In genomic region chr3:125462722-125463299, GRCh38 we compare ENCODE assay signal across 28 cellular contexts.
"Had no signal": no experiment of that assay in that cellular context is flagged by ENCODE, and none has a peak within 500 bp of the region (broad histone marks: within the 10 kb centered on the region; RNA-seq: fewer than 3 reads in every experiment).

No MANE protein-coding gene starts in this region.

- H3K27ac Mint-ChIP-seq: activated CD8-positive, alpha-beta T cell treated with anti-CD3 and anti-CD28 coated beads for 36 hours; activated naive CD8-positive, alpha-beta T cell; immature natural killer cell; nephron; progenitor cell of endocrine pancreas; stimulated activated naive CD8-positive, alpha-beta T cell treated with anti-CD3 and anti-CD28 coated beads, Interleukin-15, amount 100 ng/mL, for 72 hours had no signal

- FAIRE-seq: kidney had no signal

- H3K4me3 Mint-ChIP-seq: activated CD8-positive, alpha-beta T cell treated with anti-CD3 and anti-CD28 coated beads for 36 hours; activated naive CD8-positive, alpha-beta T cell; effector memory CD8-positive, alpha-beta T cell; immature natural killer cell; nephron; stimulated activated naive CD8-positive, alpha-beta T cell treated with anti-CD3 and anti-CD28 coated beads, Interleukin-15, amount 100 ng/mL, for 72 hours had no signal

- H3K9me3 ChIP-seq: left lung, lower lobe of right lung, neutrophil, right lobe of liver, upper lobe of left lung, vagina had no signal

- H3K9me3 Mint-ChIP-seq: activated CD8-positive, alpha-beta T cell treated with anti-CD3 and anti-CD28 coated beads for 36 hours; effector memory CD8-positive, alpha-beta T cell; immature natural killer cell; stimulated activated naive CD8-positive, alpha-beta T cell treated with anti-CD3 and anti-CD28 coated beads, Interleukin-15, amount 100 ng/mL, for 72 hours had no signal

- H3K27ac ChIP-seq: left lung, lower lobe of right lung, neutrophil, right lobe of liver, upper lobe of left lung, vagina had no signal

- H3K27me3 ChIP-seq: left lung, neutrophil, right lobe of liver, upper lobe of left lung, vagina had no signal

- H3K4me1 ChIP-seq: lower lobe of right lung, right lobe of liver, upper lobe of left lung, vagina had no signal

- DNase-seq: activated CD4-positive, alpha-beta T cell treated with anti-CD3 and anti-CD28 coated beads, Interleukin-2, amount 50 U/mL, for 1 hour; activated CD4-positive, CD25-positive, alpha-beta regulatory T cell treated with anti-CD3 and anti-CD28 coated beads, Interleukin-2, amount 50 U/mL, for 72 hours; activated CD8-positive, alpha-beta T cell treated with anti-CD3 and anti-CD28 coated beads for 36 hours; activated naive CD4-positive, alpha-beta T cell treated with Interleukin-2 at 50 U/mL for 16 hours; activated T-cell treated with anti-CD3 and anti-CD28 coated beads, Interleukin-2, amount 50 U/mL, for 48 hours; anterior cingulate cortex; cerebellar nuclear complex; cortex of kidney; effector memory CD8-positive, alpha-beta T cell; head of caudate nucleus; hypothalamus; immature natural killer cell; kidney; left lung; lower lobe of right lung; mesenchymal stem cell; right lobe of liver; stimulated activated CD4-positive, alpha-beta T cell treated with anti-CD3 and anti-CD28 coated beads, Interleukin-12 subunit alpha, Interleukin-12 subunit beta, amount 100 ng/mL, for 4 hours; stimulated activated CD4-positive, alpha-beta T cell treated with anti-CD3 and anti-CD28 coated beads, Interleukin-4, amount 100 ng/mL, for 1 hour; stimulated activated naive CD8-positive, alpha-beta T cell treated with anti-CD3 and anti-CD28 coated beads, Interleukin-15, amount 100 ng/mL, for 72 hours; substantia nigra; T-helper 2 cell; upper lobe of left lung had no signal

- H3K4me3 ChIP-seq: left lung, lower lobe of right lung, right lobe of liver, upper lobe of left lung, vagina had no signal

- ATAC-seq: activated CD8-positive, alpha-beta T cell treated with anti-CD3 and anti-CD28 coated beads for 36 hours; effector memory CD8-positive, alpha-beta T cell; left lung; right lobe of liver; stimulated activated naive CD8-positive, alpha-beta T cell treated with anti-CD3 and anti-CD28 coated beads, Interleukin-15, amount 100 ng/mL, for 72 hours had no signal

- H3K4me1 Mint-ChIP-seq: immature natural killer cell; nephron; stimulated activated naive CD8-positive, alpha-beta T cell treated with anti-CD3 and anti-CD28 coated beads, Interleukin-15, amount 100 ng/mL, for 72 hours had no signal
